In the genomic region with DNA sequence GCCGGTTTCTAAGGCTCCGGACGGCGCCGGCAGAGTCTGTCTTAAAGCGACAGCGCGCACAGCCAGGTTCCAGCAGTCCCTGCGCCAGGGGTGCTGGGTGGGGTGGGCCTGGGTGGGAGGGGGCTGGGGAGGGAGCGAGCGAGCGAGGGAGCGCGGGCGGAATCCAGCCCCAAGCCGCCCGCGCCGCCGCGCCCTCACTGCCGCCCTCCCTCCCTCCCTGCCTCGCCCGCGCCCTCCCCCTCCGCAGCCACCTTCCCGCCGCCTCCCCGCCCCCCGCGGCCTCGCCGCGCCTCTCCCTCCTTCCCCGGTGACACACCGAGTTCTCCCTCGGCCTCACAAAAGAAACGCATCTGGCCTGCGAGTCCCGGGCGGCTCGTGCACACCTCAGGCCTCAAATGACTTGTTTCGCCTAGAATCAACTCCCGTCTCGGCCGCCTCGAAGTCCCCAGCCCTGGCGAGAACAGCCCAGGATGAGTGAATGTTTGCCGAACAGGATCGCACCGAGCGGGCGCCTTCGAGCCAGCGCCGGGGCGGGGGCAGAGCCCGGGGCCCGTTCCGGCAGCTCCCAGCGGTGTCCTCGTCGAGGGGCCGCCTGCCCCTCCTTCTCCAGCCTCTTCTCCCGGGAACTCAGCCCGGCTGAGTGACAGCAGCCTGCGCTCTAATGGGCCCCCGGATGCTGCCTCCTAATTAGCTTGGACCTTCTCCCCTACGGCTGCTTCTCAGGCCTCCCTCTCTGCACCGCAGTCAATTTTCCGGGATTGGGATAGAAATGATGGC, we compare ENCODE assay signal across 8 cellular contexts. TPM values are rescaled to one million over a fixed set of nuclear protein-coding genes. Genes with fewer than 3 reads are reported as not detected.
DNase-seq lines count a peak whose midpoint lies in the region; ATAC-seq, FAIRE-seq and TF ChIP-seq lines count a peak whose summit lies in the region.

A gene (minus strand): TSS at position 43 of the 777 bp plus-strand sequence. CDS start 347 bp downstream, outside the sequence.

- peaks cover 19% of the 10 kb centered on the region for H3K4me1 Mint-ChIP-seq in chondrocyte (ENCODE audit: low read depth)

- H3K9me3 ChIP-seq in HUES64 (ENCODE audit: insufficient read depth, low read depth, low read length) (no peaks in the 10 kb centered on the region), SJCRH30 (replicated peaks) (no peaks in the 10 kb centered on the region), mucosa of descending colon (no peaks in the 10 kb centered on the region), transverse colon (no peaks in the 10 kb centered on the region)

- H3K27me3 ChIP-seq in HUES64 (ENCODE audit: insufficient read depth, low read length) (peaks cover 99% of the 10 kb centered on the region), SJCRH30 (no peaks in the 10 kb centered on the region), transverse colon (peaks cover 100% of the 10 kb centered on the region)

- H3K4me3 Mint-ChIP-seq in chondrocyte (ENCODE audit: unreplicated experiment): peak within 1 kb of the TSS; percentile 69

- WGBS in HUES64: under 1% methylated on average over 70 of the region's 71 CpGs
- 8% methylated on average over 30 of the region's 71 CpGs; no CpG with 5 or more reads in 1 of the 2 donors for WGBS in transverse colon (ENCODE audit: low coverage in 1 of 2), 2 donors

- TF ChIP-seq CTCF in chondrocyte (IDR thresholded peaks at IDR 0.05): no peak
- no peak for TF ChIP-seq CTCF in mucosa of descending colon (IDR thresholded peaks at IDR 0.05)
- no peak for TF ChIP-seq CTCF in transverse colon (IDR thresholded peaks at IDR 0.05)

- H3K36me3 ChIP-seq in HUES64 (ENCODE audit: insufficient read depth, low read length): no peaks in the 10 kb centered on the region
- peaks cover 19% of the 10 kb centered on the region for H3K36me3 ChIP-seq in SJCRH30
- H3K36me3 ChIP-seq in mucosa of descending colon (ENCODE audit: low read depth): no peaks in the 10 kb centered on the region
- H3K36me3 ChIP-seq in transverse colon: no peaks in the 10 kb centered on the region

- H3K4me1 ChIP-seq in HUES64 (ENCODE audit: insufficient read depth, low read length) (peaks cover 3% of the 10 kb centered on the region), SJCRH30 (no peaks in the 10 kb centered on the region), mucosa of descending colon (ENCODE audit: low read depth) (peaks cover 27% of the 10 kb centered on the region), transverse colon (peaks cover 25 to 43% (median 42%) of the 10 kb centered on the region in 4 donors)

- ATAC-seq in mucosa of descending colon (peak; percentile 69), GM21717 (IDR thresholded peaks at IDR 0.05; ENCODE audit: unreplicated experiment) (no peak)

- H3K36me3 Mint-ChIP-seq in chondrocyte (ENCODE audit: low read depth): peaks cover 6% of the 10 kb centered on the region

- TF ChIP-seq POLR2A in transverse colon (IDR thresholded peaks at IDR 0.05) (no peak), GM12891 (IDR thresholded peaks at IDR 0.05; ENCODE audit: low read depth, low read length) (no peak)

- no peaks in the 10 kb centered on the region for H3K9me3 Mint-ChIP-seq in chondrocyte (ENCODE audit: low read depth)

- H3K27ac Mint-ChIP-seq in chondrocyte (ENCODE audit: unreplicated experiment): peak within 1 kb of the TSS; percentile 74

- FAIRE-seq in GM12891 (lab: Jason Lieb, UNC): no peak

- peaks cover 75% of the 10 kb centered on the region for H3K27me3 Mint-ChIP-seq in chondrocyte (ENCODE audit: low read depth)

- TF ChIP-seq EP300 in transverse colon (IDR thresholded peaks at IDR 0.05; ENCODE audit: low read depth): no peak

- DNase-seq in DMS 273 (lab: John Stamatoyannopoulos, UW; ENCODE audit: unreplicated experiment) (peak; percentile 92), SJCRH30 (peak; percentile 79 to 81), chondrocyte (ENCODE audit: low spot score) (peak; percentile 73), mucosa of descending colon (peak; percentile 66 to 80 (median 75)), transverse colon (peak; percentile 65), GM12891 (ENCODE audit: insufficient read length, low spot score) (no peak)

- in situ Hi-C loops in transverse colon (cut with MboI; ENCODE audit: low pct_ligation_motif_present in 1 of 4, low pct_unique_long_range_greater_than_20kb in 1 of 4, low sequenced_read_pairs in 3 of 4): loop anchor here in 1 of 4 donors (25.0 kb wide), 1 partner anchor 153 kb away; no protein-coding TSS in a partner anchor

- H3K27ac ChIP-seq in HUES64 (ENCODE audit: low read depth, low read length): no peak within 1 kb of the TSS
- H3K27ac ChIP-seq in SJCRH30: peak within 1 kb of the TSS; percentile 80
- peak within 1 kb of the TSS; percentile 73 to 85 (median 77) for H3K27ac ChIP-seq in transverse colon

- intact Hi-C loops in mucosa of descending colon (cut with DNase I, micrococcal nuclease) (no loop called here), transverse colon (cut with DNase I; ENCODE audit: low total_unique reads) (no loop called here)

- no peak within 1 kb of the TSS for H3K9ac ChIP-seq in HUES64 (ENCODE audit: low read depth, low read length)

- H3K4me3 ChIP-seq in HUES64 (ENCODE audit: low read length) (peak within 1 kb of the TSS; percentile 40), SJCRH30 (peak within 1 kb of the TSS; percentile 99), mucosa of descending colon (peak within 1 kb of the TSS; percentile 28), transverse colon (peak within 1 kb of the TSS; percentile 7 to 71 (median 48))

TF ChIP-seq in GM12891, 5 proteins besides CTCF, POLR2A, EP300 and RAD21:
- TF ChIP-seq PAX5 (IDR thresholded peaks at IDR 0.05; ENCODE audit: insufficient read depth, low read length, severe bottlenecking) (no peak), SPI1 (IDR thresholded peaks at IDR 0.05; ENCODE audit: low read depth, low read length) (no peak), POU2F2 (IDR thresholded peaks at IDR 0.05; ENCODE audit: low read depth, low read length) (no peak), POLR2AphosphoS5 (IDR thresholded peaks at IDR 0.05; ENCODE audit: low read depth, low read length) (no peak), TAF1 (IDR thresholded peaks at IDR 0.05; ENCODE audit: low read depth, low read length) (no peak)
TF ChIP-seq in GM12891: peak in this region for 0.

RNA-seq across cellular contexts. Expression of the gene that starts here (rescaled TPM):
- polyA plus RNA-seq in HUES64 (2013, experiment 1 of 2): 0.75 TPM
- polyA plus RNA-seq in HUES64 (2013, experiment 2 of 2): 1.0 TPM
- 37.8 and 38.5 TPM in 2 replicates for total RNA-seq in SJCRH30 (2014; rRNA removed; shearing (Covaris generic))
- 0.18 TPM in 1 of 3 replicates, not detected in the others for total RNA-seq in chondrocyte
- 10 to 100 TPM in 1 of 3 donors, 1 to 10 TPM in 2; 5.0 to 10.7 (median 6.2) TPM for total RNA-seq in mucosa of descending colon
- 10 to 100 TPM in 1 of 4 donors, 1 to 10 TPM in 3; 3.7 to 13.9 (median 8.4) TPM for total RNA-seq in transverse colon
- polyA plus RNA-seq in GM12891 (2012; ENCODE audit: low read depth, missing spikeins): not detected

Comparison
In these comparisons a context has a peak if more than half of its experiments do, and no peak if none do; other contexts are left out.
1. Peak in DNase-seq in chondrocyte; RNA of the gene not detected or under 1 TPM.
2. H3K4me3 ChIP-seq: peak in every context shown above with its lines; median percentile 99 in SJCRH30; 48 in transverse colon; 40 in HUES64; 28 in mucosa of descending colon.